Comparison of ENCODE assay signal across 8 cellular contexts in genomic region chr7:88386757-88387156, GRCh38.
"Had no signal": no experiment of that assay in that cellular context is flagged by ENCODE, and none has a peak within 500 bp of the region (broad histone marks: within the 10 kb centered on the region; RNA-seq: fewer than 3 reads in every experiment).

No MANE protein-coding gene starts in this region.

- H2AFZ ChIP-seq: GM23248 had no signal

- DNase-seq: GM23248, GOT3, H7, HFFc6 had no signal

- FAIRE-seq: HepG2 had no signal

- H3K36me3 ChIP-seq: HAP-1 had no signal

- H3K4me3 ChIP-seq: GM23248, HAP-1 had no signal

- H3K9ac ChIP-seq: GM23248 had no signal

- H3K9me3 ChIP-seq: HAP-1 had no signal

- H3K27ac ChIP-seq: GM23248, HL-60 had no signal

- ATAC-seq: HCT116, HepG2 had no signal
